ENCODE assay signal across 25 cellular contexts in the genomic region with DNA sequence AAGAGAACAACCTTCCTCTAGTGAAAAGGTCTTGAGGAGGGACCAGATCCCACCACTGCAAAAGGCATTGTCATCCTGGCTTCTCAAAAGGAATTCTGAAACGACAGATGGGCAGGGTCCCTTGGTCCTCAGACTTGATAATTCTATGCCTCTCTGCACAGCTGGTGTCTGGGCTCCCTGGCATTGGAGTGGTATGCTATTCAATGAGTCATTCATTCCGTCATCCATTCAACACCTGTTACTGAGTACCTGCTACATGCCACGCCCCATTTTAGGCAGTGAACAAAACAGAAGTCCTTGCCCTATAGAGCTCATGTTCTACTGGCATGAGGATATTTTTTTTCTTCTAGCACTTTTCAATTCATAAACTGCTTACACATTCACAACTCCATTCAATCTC. TPM values are rescaled to one million over a fixed set of nuclear protein-coding genes. Genes with fewer than 3 reads are reported as not detected.
A peak's percentile ranks its signal among the peaks of the same experiment; 100 is the strongest.
DNase-seq lines count a peak whose midpoint lies in the region; ATAC-seq and FAIRE-seq lines count a peak whose summit lies in the region.
"Had no signal": no experiment of that assay in that cellular context is flagged by ENCODE, and none has a peak within 500 bp of the region (broad histone marks: within the 10 kb centered on the region; RNA-seq: fewer than 3 reads in every experiment).

No MANE protein-coding gene starts in this region.

- H3K9me3 ChIP-seq in small intestine (ENCODE audit: control insufficient read depth, low read depth): no peaks in the 10 kb centered on the region
- H3K9me3 ChIP-seq: A549, BE2C, body of pancreas, heart right ventricle had no signal

- peak; percentile 78 for ATAC-seq in esophagus mucosa
- ATAC-seq in GM21786 (IDR thresholded peaks at IDR 0.05; ENCODE audit: unreplicated experiment): no peak
- no peak for ATAC-seq in GM18870 (IDR thresholded peaks at IDR 0.05; ENCODE audit: unreplicated experiment)
- no peak for ATAC-seq in GM19395 (IDR thresholded peaks at IDR 0.05; ENCODE audit: unreplicated experiment)
- ATAC-seq: A549; body of pancreas; heart right ventricle; naive thymus-derived CD8-positive, alpha-beta T cell had no signal

- no peak for FAIRE-seq in small intestine (lab: Jason Lieb, UNC)
- FAIRE-seq: A549, endometrium, G401.6 had no signal

- H3K4me3 ChIP-seq in small intestine (ENCODE audit: low read depth in 1 of 2, low read length in 2 of 2): no peak overlapping the region
- H3K4me3 ChIP-seq: A549, body of pancreas, coronary artery, heart right ventricle, SK-N-MC had no signal

- 24 to 66% (median 52%) methylated on average over 3 of the region's 3 CpGs for WGBS in small intestine, 3 donors

- no peaks in the 10 kb centered on the region for H3K27me3 ChIP-seq in small intestine (ENCODE audit: control insufficient read depth in 2 of 2, insufficient read depth in 2 of 2, low read length in 2 of 2)
- H3K27me3 ChIP-seq: BE2C, body of pancreas had no signal

- no peak overlapping the region for H3K27ac ChIP-seq in small intestine (ENCODE audit: low read depth in 1 of 2, low read length in 1 of 2)
- H3K27ac ChIP-seq: A549, body of pancreas, coronary artery, heart right ventricle, SK-N-MC, VCaP had no signal

- DNase-seq in NCI-H748 (lab: John Stamatoyannopoulos, UW; ENCODE audit: unreplicated experiment): peak; percentile 51
- DNase-seq in NCI-H748 treated with DMSO at 0.1 percent for 48 hours (lab: John Stamatoyannopoulos, UW): no peak
- DNase-seq in NCI-H2171 (lab: John Stamatoyannopoulos, UW): peak; percentile 37
- peak; percentile 34 for DNase-seq in small intestine
- DNase-seq: activated CD8-positive, alpha-beta memory T cell treated with anti-CD3 and anti-CD28 coated beads, Interleukin-2, amount 50 U/mL, for 4 hours; BE2C; heart right ventricle; immature natural killer cell; MM.1S; naive thymus-derived CD8-positive, alpha-beta T cell; NK-92 treated with Interleukin-12 subunit alpha and Interleukin-12 subunit beta, amount 100 ng/mL, for 24 hours had no signal

- no peaks in the 10 kb centered on the region for H3K4me1 ChIP-seq in small intestine (ENCODE audit: control insufficient read depth in 2 of 2, insufficient read depth in 1 of 2, low read depth in 1 of 2, low read length in 1 of 2)
- H3K4me1 ChIP-seq: A549, BE2C, body of pancreas, heart right ventricle had no signal

- H3K36me3 ChIP-seq in small intestine (ENCODE audit: control insufficient read depth in 2 of 2, insufficient read depth in 2 of 2, low read length in 2 of 2): no peaks in the 10 kb centered on the region
- H3K36me3 ChIP-seq: BE2C, heart right ventricle had no signal

RNA-seq across cellular contexts. Expression of a gene that starts 45.8 kb away (rescaled TPM):
- total RNA-seq in esophagus mucosa: not detected
- polyA plus RNA-seq in small intestine: not detected
- total RNA-seq: body of pancreas; heart right ventricle; naive thymus-derived CD8-positive, alpha-beta T cell; osteocyte; T-helper 2 cell treated with Interferon-gamma antibody and Interleukin-4, amounts not matched to agents 100 ng/mL and 5 ng/mL, for 36 hours; urinary bladder had no signal
- polyA plus RNA-seq: A549; heart right ventricle; immature natural killer cell; naive thymus-derived CD8-positive, alpha-beta T cell; urinary bladder had no signal
